Comparison of ENCODE assay signal across 13 cellular contexts in genomic region chr7:156379242-156380070, GRCh38.
A peak's percentile ranks its signal among the peaks of the same experiment; 100 is the strongest.
DNase-seq lines count a peak whose midpoint lies in the region; ATAC-seq and TF ChIP-seq lines count a peak whose summit lies in the region.
"Had no signal": no experiment of that assay in that cellular context is flagged by ENCODE, and none has a peak within 500 bp of the region (broad histone marks: within the 10 kb centered on the region; RNA-seq: fewer than 3 reads in every experiment).

No MANE protein-coding gene starts in this region.

- CTCF ChIA-PET in Calu3 (lab: Charles Lee) (no interaction called here), HEK293T (lab: Yijun Ruan, JAX) (no interaction called here)

- H3K36me3 Mint-ChIP-seq in Calu3 (ENCODE audit: insufficient read depth, unreplicated experiment), result no peaks in the 10 kb centered on the region
- H3K36me3 Mint-ChIP-seq in stimulated activated naive B cell treated with anti-CD40 and anti-IgM and Interleukin-4, amounts not matched to agents 10 μg/mL and 1 μg/mL and 100 μg/mL, for 72 hours, result no peaks in the 10 kb centered on the region
- H3K36me3 Mint-ChIP-seq: CD4-positive, CD25-positive, alpha-beta regulatory T cell had no signal

- ATAC-seq in lung (ENCODE audit: insufficient read depth, low FRiP score), result peak; percentile 57
- no peak for ATAC-seq in HG03108 (IDR thresholded peaks at IDR 0.05; ENCODE audit: unreplicated experiment)
- no peak for ATAC-seq in stimulated activated naive B cell treated with anti-CD40 and anti-IgM and Interleukin-4, amounts not matched to agents 10 μg/mL and 1 μg/mL and 100 μg/mL, for 72 hours (replicated peaks)
- ATAC-seq in GM21619 (IDR thresholded peaks at IDR 0.05; ENCODE audit: unreplicated experiment), result no peak

- H3K9me3 ChIP-seq in lung (ENCODE audit: control insufficient read depth in 2 of 2, insufficient read depth in 1 of 2, low read length in 1 of 2), result no peaks in the 10 kb centered on the region

- POLR2A ChIA-PET in HEK293T (lab: Yijun Ruan, JAX), result no interaction called here

- no peaks in the 10 kb centered on the region for H3K9me3 Mint-ChIP-seq in Calu3 (ENCODE audit: low read depth, unreplicated experiment)
- H3K9me3 Mint-ChIP-seq in stimulated activated naive B cell treated with anti-CD40 and anti-IgM and Interleukin-4, amounts not matched to agents 10 μg/mL and 1 μg/mL and 100 μg/mL, for 72 hours, result no peaks in the 10 kb centered on the region

- peak overlapping the region; percentile 58 for H3K27ac ChIP-seq in VCaP
- H3K27ac ChIP-seq in lung (ENCODE audit: low read depth in 1 of 2, low read length in 1 of 2), result no peak overlapping the region

- H3K4me3 ChIP-seq in lung, result no peak overlapping the region

- no peaks in the 10 kb centered on the region for H3K36me3 ChIP-seq in lung (ENCODE audit: control insufficient read depth in 2 of 2, insufficient read depth in 2 of 2, low read length in 2 of 2)

- no peaks in the 10 kb centered on the region for H3K27me3 ChIP-seq in lung (ENCODE audit: control insufficient read depth, insufficient read depth)

- no peaks in the 10 kb centered on the region for H3K4me1 ChIP-seq in lung (ENCODE audit: control insufficient read depth in 2 of 2, insufficient read depth in 2 of 2, low read length in 2 of 2)

- TF ChIP-seq CTCF in Calu3 (IDR thresholded peaks at IDR 0.05; ENCODE audit: unreplicated experiment) (no peak), VCaP (conservative IDR thresholded peaks at IDR 0.05) (no peak), lung (IDR thresholded peaks at IDR 0.05; ENCODE audit: control extremely low read depth, extremely low read depth) (no peak)

- peak overlapping the region; percentile 17 for H3K4me3 Mint-ChIP-seq in Calu3 (ENCODE audit: low read depth, unreplicated experiment)
- H3K4me3 Mint-ChIP-seq in stimulated activated naive B cell treated with anti-CD40 and anti-IgM and Interleukin-4, amounts not matched to agents 10 μg/mL and 1 μg/mL and 100 μg/mL, for 72 hours, result no peak overlapping the region
- H3K4me3 Mint-ChIP-seq: CD4-positive, CD25-positive, alpha-beta regulatory T cell; IgD-negative memory B cell had no signal

- BruUV-seq in Calu3 (replicated peaks; lab: Mats Ljungman, UMichigan), result no TSS peak

- DNase-seq in Calu3 (peak; percentile 24), HEK293T (ENCODE audit: extremely low spot score) (no peak), lung (ENCODE audit: low spot score) (peak; percentile 64), cerebellum (ENCODE audit: low spot score) (no peak)
- DNase-seq in stimulated activated naive B cell treated with anti-CD40 and anti-IgM and Interleukin-4, amounts not matched to agents 10 μg/mL and 1 μg/mL and 100 μg/mL, for 72 hours, result no peak
- DNase-seq: AML-193; CD4-positive, CD25-positive, alpha-beta regulatory T cell; NCI-H446; SIG-M5 had no signal

- H3K4me1 Mint-ChIP-seq in Calu3 (ENCODE audit: low read depth, unreplicated experiment), result peaks cover 15% of the 10 kb centered on the region
- H3K4me1 Mint-ChIP-seq in stimulated activated naive B cell treated with anti-CD40 and anti-IgM and Interleukin-4, amounts not matched to agents 10 μg/mL and 1 μg/mL and 100 μg/mL, for 72 hours, result no peaks in the 10 kb centered on the region
- H3K4me1 Mint-ChIP-seq: CD4-positive, CD25-positive, alpha-beta regulatory T cell; IgD-negative memory B cell had no signal

- WGBS in lung, 2 donors, result 58 to 71% methylated on average over 14 of the region's 14 CpGs

- peak overlapping the region; percentile 58 for H3K27ac Mint-ChIP-seq in Calu3 (ENCODE audit: unreplicated experiment)
- no peak overlapping the region for H3K27ac Mint-ChIP-seq in stimulated activated naive B cell treated with anti-CD40 and anti-IgM and Interleukin-4, amounts not matched to agents 10 μg/mL and 1 μg/mL and 100 μg/mL, for 72 hours
- H3K27ac Mint-ChIP-seq: IgD-negative memory B cell had no signal

- peaks cover 15% of the 10 kb centered on the region for H3K27me3 Mint-ChIP-seq in Calu3 (ENCODE audit: unreplicated experiment)
- peaks cover 0 to 13% of the 10 kb centered on the region in 2 donors for H3K27me3 Mint-ChIP-seq in stimulated activated naive B cell treated with anti-CD40 and anti-IgM and Interleukin-4, amounts not matched to agents 10 μg/mL and 1 μg/mL and 100 μg/mL, for 72 hours
- H3K27me3 Mint-ChIP-seq: CD4-positive, CD25-positive, alpha-beta regulatory T cell had no signal

- intact Hi-C loops in Calu3 (cut with micrococcal nuclease; ENCODE audit: unreplicated experiment), result loop anchor here (2.0 to 10.0 kb wide), 2 partner anchors 457 to 585 kb away; no protein-coding TSS in a partner anchor

TF ChIP-seq in HEK293T, 16 proteins besides CTCF, POLR2A, EP300 and RAD21:
- TF ChIP-seq ZNF384 (IDR thresholded peaks at IDR 0.05) (no peak), SUZ12 (IDR thresholded peaks at IDR 0.05) (no peak), ELF4 (IDR thresholded peaks at IDR 0.05) (no peak), ARNT (IDR thresholded peaks at IDR 0.05) (no peak), FOXA1 (IDR thresholded peaks at IDR 0.05) (no peak), HDGF (IDR thresholded peaks at IDR 0.05; ENCODE audit: borderline replicate concordance) (no peak), FOXK2 (IDR thresholded peaks at IDR 0.05) (no peak), NFRKB (IDR thresholded peaks at IDR 0.05) (no peak), BHLHE40 (IDR thresholded peaks at IDR 0.05; ENCODE audit: borderline replicate concordance) (no peak), LEF1 (IDR thresholded peaks at IDR 0.05; ENCODE audit: borderline replicate concordance) (no peak), L3MBTL2 (conservative IDR thresholded peaks at IDR 0.05) (no peak), SP1 (IDR thresholded peaks at IDR 0.05) (no peak), TARDBP (IDR thresholded peaks at IDR 0.05) (no peak), CTBP1 (IDR thresholded peaks at IDR 0.05; ENCODE audit: borderline replicate concordance) (peak; percentile 61; the same call in 1 of the 2 replicates), FOXM1 (IDR thresholded peaks at IDR 0.05; ENCODE audit: borderline replicate concordance) (no peak), PKNOX1 (IDR thresholded peaks at IDR 0.05) (peak; percentile 74)

Comparison
In these comparisons a context has a peak if more than half of its experiments do, and no peak if none do; other contexts are left out.
1. DNase-seq: peak in Calu3 (single experiment) and lung (single experiment); none in HEK293T (single experiment), stimulated activated naive B cell treated with anti-CD40 and anti-IgM and Interleukin-4, amounts not matched to agents 10 μg/mL and 1 μg/mL and 100 μg/mL, for 72 hours (single experiment) and cerebellum (single experiment).